Comparison of ENCODE assay signal across 14 cellular contexts in the genomic region with DNA sequence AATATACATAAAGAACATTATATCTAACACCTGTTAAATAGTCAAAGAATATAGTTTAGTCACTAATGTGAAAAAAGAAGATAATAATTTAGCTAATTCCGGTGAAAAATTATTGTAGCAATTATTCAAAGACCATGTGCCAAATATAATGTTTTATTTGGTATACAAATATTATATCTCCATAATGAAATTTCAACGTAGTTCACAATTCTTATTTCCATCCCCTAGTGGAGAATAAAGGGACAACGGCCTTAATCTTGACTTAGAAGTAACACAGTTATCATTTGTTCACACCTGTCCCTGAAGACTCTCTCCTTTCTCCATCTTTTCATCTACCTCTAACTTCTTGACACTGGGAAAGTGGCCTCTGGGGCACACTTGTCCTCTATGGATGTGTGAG.
DNase-seq lines count a peak whose midpoint lies in the region; ATAC-seq and TF ChIP-seq lines count a peak whose summit lies in the region.
"Had no signal": no experiment of that assay in that cellular context is flagged by ENCODE, and none has a peak within 500 bp of the region (broad histone marks: within the 10 kb centered on the region; RNA-seq: fewer than 3 reads in every experiment).

No MANE protein-coding gene starts in this region.

- DNase-seq in AG09319 (ENCODE audit: extremely low read depth, low read depth) = no peak
- no peak for DNase-seq in HFFc6
- DNase-seq in iris pigment epithelial cell (ENCODE audit: low read depth) = peak; percentile 9
- DNase-seq in effector CD8-positive, alpha-beta T cell (lab: John Stamatoyannopoulos, UW) = no peak
- DNase-seq in AG08395 (ENCODE audit: low spot score) = no peak
- DNase-seq in activated CD8-positive, alpha-beta memory T cell treated with anti-CD3 and anti-CD28 coated beads, Interleukin-2, amount 50 U/mL, for 48 hours = no peak
- DNase-seq: activated CD4-positive, alpha-beta T cell treated with anti-CD3 and anti-CD28 coated beads for 36 hours; activated effector memory CD4-positive, alpha-beta T cell treated with Interleukin-2 at 50 U/mL for 16 hours; HCEC 1CT; hippocampal formation; NCI-H345; right cardiac atrium had no signal

- no peaks in the 10 kb centered on the region for H3K4me1 Mint-ChIP-seq in HFFc6 (ENCODE audit: low read depth)
- peaks cover 43% of the 10 kb centered on the region for H3K4me1 Mint-ChIP-seq in brain
- H3K4me1 Mint-ChIP-seq: activated CD4-positive, alpha-beta T cell treated with anti-CD3 and anti-CD28 coated beads for 36 hours had no signal

- no peak overlapping the region for H3K4me3 Mint-ChIP-seq in HFFc6
- H3K4me3 Mint-ChIP-seq in brain = no peak overlapping the region
- H3K4me3 Mint-ChIP-seq: activated CD4-positive, alpha-beta T cell treated with anti-CD3 and anti-CD28 coated beads for 36 hours had no signal

- H3K27me3 Mint-ChIP-seq in HFFc6 (ENCODE audit: insufficient read depth) (peaks cover under 1% of the 10 kb centered on the region; the same call in 1 of the 2 replicates), brain (peaks cover 2% of the 10 kb centered on the region)

- H3K27ac Mint-ChIP-seq in HFFc6 = no peak overlapping the region
- H3K27ac Mint-ChIP-seq in brain = no peak overlapping the region
- H3K27ac Mint-ChIP-seq: activated CD4-positive, alpha-beta T cell treated with anti-CD3 and anti-CD28 coated beads for 36 hours had no signal

- peak; percentile 22 for TF ChIP-seq CTCF in AG09319 (IDR thresholded peaks at IDR 0.05; ENCODE audit: low read depth, low read length)
- TF ChIP-seq CTCF in HFFc6 (IDR thresholded peaks at IDR 0.05) = peak; percentile 58
- peak; percentile 21 to 58 for TF ChIP-seq CTCF in brain (conservative IDR thresholded peaks at IDR 0.05)

- H3K9me3 Mint-ChIP-seq in HFFc6 = no peaks in the 10 kb centered on the region
- H3K9me3 Mint-ChIP-seq in brain = no peaks in the 10 kb centered on the region

- ATAC-seq in HG02571 (IDR thresholded peaks at IDR 0.05; ENCODE audit: unreplicated experiment) = no peak
- ATAC-seq: activated CD4-positive, alpha-beta T cell treated with anti-CD3 and anti-CD28 coated beads for 36 hours; right cardiac atrium had no signal

- H3K36me3 Mint-ChIP-seq in HFFc6 (ENCODE audit: low read depth) (no peaks in the 10 kb centered on the region), brain (no peaks in the 10 kb centered on the region)
